ENCODE assay signal across 8 cellular contexts in genomic region chr1:200619894-200620272, GRCh38. TPM values are rescaled to one million over a fixed set of nuclear protein-coding genes. Genes with fewer than 3 reads are reported as not detected.
DNase-seq lines count a peak whose midpoint lies in the region; ATAC-seq and TF ChIP-seq lines count a peak whose summit lies in the region.

No MANE protein-coding gene starts in this region.

- no peaks in the 10 kb centered on the region for H3K9me3 ChIP-seq in HEK293 (ENCODE audit: control insufficient read depth, insufficient read depth, low read depth, low read length)
- no peaks in the 10 kb centered on the region for H3K9me3 ChIP-seq in hepatocyte (ENCODE audit: low read depth)
- H3K9me3 ChIP-seq in spleen, result no peaks in the 10 kb centered on the region

- H3K36me3 ChIP-seq in HEK293 (ENCODE audit: control insufficient read depth in 2 of 2, insufficient read depth in 1 of 2, low read length in 2 of 2) (peaks cover 8 to 30% of the 10 kb centered on the region in 2 experiments), hepatocyte (replicated peaks; ENCODE audit: insufficient read depth, low read depth) (no peaks in the 10 kb centered on the region), spleen (no peaks in the 10 kb centered on the region)

- POLR2A ChIA-PET in HEK293 (lab: Yijun Ruan, JAX), result interaction anchor here (2.0 kb wide), 1 partner anchor 50 kb away, joined by 10 read pairs; the partner anchor contains the start of gene DDX59

- H3K4me1 ChIP-seq in HEK293 (ENCODE audit: control insufficient read depth, insufficient read depth, low read length), result no peaks in the 10 kb centered on the region
- no peaks in the 10 kb centered on the region for H3K4me1 ChIP-seq in hepatocyte (ENCODE audit: insufficient read depth)
- H3K4me1 ChIP-seq in spleen, result peaks cover 11 to 50% (median 33%) of the 10 kb centered on the region in 6 donors

- 5% methylated on average over 6 of the region's 6 CpGs for WGBS in hepatocyte (ENCODE audit: low lambda C conversion rate, missing lambda C conversion rate)
- 22 to 32% (median 26%) methylated on average over 6 of the region's 6 CpGs for WGBS in spleen, 5 donors

- peak overlapping the region; percentile 94 for H3K4me3 ChIP-seq in HEK293 (ENCODE audit: low read depth, low read length)
- peak overlapping the region; percentile 89 for H3K4me3 ChIP-seq in WI38 (ENCODE audit: low read depth, low read length)
- H3K4me3 ChIP-seq in hepatocyte, result peak overlapping the region; percentile 80
- H3K4me3 ChIP-seq in spleen, result peak overlapping the region in 7 of 8 donors; percentile 45 to 90 (median 62)

- intact Hi-C loops in spleen (cut with DNase I; ENCODE audit: low total_unique reads), result loop anchor here (10.0 kb wide), 1 partner anchor 55 kb away; no protein-coding TSS in a partner anchor

- H3K9me2 ChIP-seq in hepatocyte (replicated peaks; ENCODE audit: insufficient read depth), result no peaks in the 10 kb centered on the region

- ATAC-seq in HG03095 (IDR thresholded peaks at IDR 0.05; ENCODE audit: unreplicated experiment) (no peak), GM21529 (IDR thresholded peaks at IDR 0.05; ENCODE audit: unreplicated experiment) (no peak)

- H3K27me3 ChIP-seq in hepatocyte (no peaks in the 10 kb centered on the region), spleen (replicated peaks in 1 of 7) (no peaks in the 10 kb centered on the region)

- peak overlapping the region; percentile 86 for H3K4me2 ChIP-seq in hepatocyte

- no peaks in the 10 kb centered on the region for H4K20me1 ChIP-seq in hepatocyte (ENCODE audit: insufficient read depth, poor library complexity, severe bottlenecking)

- TF ChIP-seq CTCF in HEK293 (tag by site-specific recombination; IDR thresholded peaks at IDR 0.05) (no peak), WI38 (IDR thresholded peaks at IDR 0.05; ENCODE audit: low read depth, low read length) (no peak), hepatocyte (IDR thresholded peaks at IDR 0.05; ENCODE audit: poor library complexity) (no peak), spleen (IDR thresholded peaks at IDR 0.05 in 8 of 11, conservative IDR thresholded peaks at IDR 0.05 in 3 of 11) (no peak)

- H2AFZ ChIP-seq in hepatocyte, result peak overlapping the region; percentile 53

- H3K27ac ChIP-seq in HEK293 (ENCODE audit: extremely low read depth, low read depth, low read length) (peak overlapping the region; percentile 19; the same call in 1 of the 2 replicates), hepatocyte (no peak overlapping the region), spleen (peak overlapping the region in 3 of 8 donors; percentile 78 to 87 (median 85))

- CTCF ChIA-PET in HEK293 (lab: Yijun Ruan, JAX), result no interaction called here

- DNase-seq in hepatocyte (ENCODE audit: low spot score), result no peak
- no peak for DNase-seq in spleen
- no peak for DNase-seq in stimulated activated CD4-positive, alpha-beta T cell treated with anti-CD3 and anti-CD28 coated beads, Interleukin-2, amount 100 ng/mL, for 48 hours
- DNase-seq in DMS53 treated with DMSO at 0.1 percent for 48 hours (lab: John Stamatoyannopoulos, UW; ENCODE audit: unreplicated experiment), result no peak

- TF ChIP-seq POLR2A in spleen (IDR thresholded peaks at IDR 0.05), result no peak

- H3K79me2 ChIP-seq in hepatocyte, result peaks cover 3% of the 10 kb centered on the region

TF ChIP-seq in HEK293, 187 proteins besides CTCF, POLR2A, EP300 and RAD21:
- TF ChIP-seq, protein P1, sequence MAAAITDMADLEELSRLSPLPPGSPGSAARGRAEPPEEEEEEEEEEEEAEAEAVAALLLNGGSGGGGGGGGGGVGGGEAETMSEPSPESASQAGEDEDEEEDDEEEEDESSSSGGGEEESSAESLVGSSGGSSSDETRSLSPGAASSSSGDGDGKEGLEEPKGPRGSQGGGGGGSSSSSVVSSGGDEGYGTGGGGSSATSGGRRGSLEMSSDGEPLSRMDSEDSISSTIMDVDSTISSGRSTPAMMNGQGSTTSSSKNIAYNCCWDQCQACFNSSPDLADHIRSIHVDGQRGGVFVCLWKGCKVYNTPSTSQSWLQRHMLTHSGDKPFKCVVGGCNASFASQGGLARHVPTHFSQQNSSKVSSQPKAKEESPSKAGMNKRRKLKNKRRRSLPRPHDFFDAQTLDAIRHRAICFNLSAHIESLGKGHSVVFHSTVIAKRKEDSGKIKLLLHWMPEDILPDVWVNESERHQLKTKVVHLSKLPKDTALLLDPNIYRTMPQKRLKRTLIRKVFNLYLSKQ (tag by site-specific recombination; IDR thresholded peaks at IDR 0.05; ENCODE audit: borderline replicate concordance), result no peak
- TF ChIP-seq, protein P2, sequence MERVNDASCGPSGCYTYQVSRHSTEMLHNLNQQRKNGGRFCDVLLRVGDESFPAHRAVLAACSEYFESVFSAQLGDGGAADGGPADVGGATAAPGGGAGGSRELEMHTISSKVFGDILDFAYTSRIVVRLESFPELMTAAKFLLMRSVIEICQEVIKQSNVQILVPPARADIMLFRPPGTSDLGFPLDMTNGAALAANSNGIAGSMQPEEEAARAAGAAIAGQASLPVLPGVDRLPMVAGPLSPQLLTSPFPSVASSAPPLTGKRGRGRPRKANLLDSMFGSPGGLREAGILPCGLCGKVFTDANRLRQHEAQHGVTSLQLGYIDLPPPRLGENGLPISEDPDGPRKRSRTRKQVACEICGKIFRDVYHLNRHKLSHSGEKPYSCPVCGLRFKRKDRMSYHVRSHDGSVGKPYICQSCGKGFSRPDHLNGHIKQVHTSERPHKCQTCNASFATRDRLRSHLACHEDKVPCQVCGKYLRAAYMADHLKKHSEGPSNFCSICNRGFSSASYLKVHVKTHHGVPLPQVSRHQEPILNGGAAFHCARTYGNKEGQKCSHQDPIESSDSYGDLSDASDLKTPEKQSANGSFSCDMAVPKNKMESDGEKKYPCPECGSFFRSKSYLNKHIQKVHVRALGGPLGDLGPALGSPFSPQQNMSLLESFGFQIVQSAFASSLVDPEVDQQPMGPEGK (tag by site-specific recombination; IDR thresholded peaks at IDR 0.05), result no peak
- TF ChIP-seq ZNF707 (tag by site-specific recombination; IDR thresholded peaks at IDR 0.05) (no peak), GLIS2 (tag by site-specific recombination; IDR thresholded peaks at IDR 0.05) (no peak), GFI1B (tag by site-specific recombination; IDR thresholded peaks at IDR 0.05) (no peak), ZNF10 (tag by site-specific recombination; IDR thresholded peaks at IDR 0.05) (no peak), ZNF600 (tag by site-specific recombination; IDR thresholded peaks at IDR 0.05) (no peak), ZBTB8A (tag by site-specific recombination; IDR thresholded peaks at IDR 0.05) (no peak), ZFP41 (tag by site-specific recombination; IDR thresholded peaks at IDR 0.05; ENCODE audit: borderline replicate concordance) (no peak), ZNF639 (tag by site-specific recombination; IDR thresholded peaks at IDR 0.05) (no peak)
TF ChIP-seq in HEK293: peak in this region for 0.

RNA-seq across cellular contexts. Expression of gene KIF14, which starts 0.7 kb away (rescaled TPM):
- 1.4 and 2.2 TPM in 2 replicates for total RNA-seq in hepatocyte
- 0.54 and 0.68 TPM in 2 replicates for polyA plus RNA-seq in hepatocyte
- total RNA-seq in spleen, result 1 to 10 TPM in 4 of 7 donors, under 1 TPM in 3; 0.58 to 3.3 (median 1.6) TPM
- under 1 TPM; 0.09 to 0.67 (median 0.29) TPM for polyA plus RNA-seq in spleen

RNA-seq across cellular contexts. Expression of gene DDX59, which starts 49.8 kb away (rescaled TPM):
- total RNA-seq in hepatocyte (19.9 TPM in 2 replicates), spleen (10 to 100 TPM; 29.6 to 37.5 (median 30.1) TPM)
- polyA plus RNA-seq in hepatocyte (10.5 and 13.6 TPM in 2 replicates), spleen (10 to 100 TPM; 21.4 to 40.2 (median 34.2) TPM)
